ENCODE assay signal across 8 cellular contexts in the genomic region with DNA sequence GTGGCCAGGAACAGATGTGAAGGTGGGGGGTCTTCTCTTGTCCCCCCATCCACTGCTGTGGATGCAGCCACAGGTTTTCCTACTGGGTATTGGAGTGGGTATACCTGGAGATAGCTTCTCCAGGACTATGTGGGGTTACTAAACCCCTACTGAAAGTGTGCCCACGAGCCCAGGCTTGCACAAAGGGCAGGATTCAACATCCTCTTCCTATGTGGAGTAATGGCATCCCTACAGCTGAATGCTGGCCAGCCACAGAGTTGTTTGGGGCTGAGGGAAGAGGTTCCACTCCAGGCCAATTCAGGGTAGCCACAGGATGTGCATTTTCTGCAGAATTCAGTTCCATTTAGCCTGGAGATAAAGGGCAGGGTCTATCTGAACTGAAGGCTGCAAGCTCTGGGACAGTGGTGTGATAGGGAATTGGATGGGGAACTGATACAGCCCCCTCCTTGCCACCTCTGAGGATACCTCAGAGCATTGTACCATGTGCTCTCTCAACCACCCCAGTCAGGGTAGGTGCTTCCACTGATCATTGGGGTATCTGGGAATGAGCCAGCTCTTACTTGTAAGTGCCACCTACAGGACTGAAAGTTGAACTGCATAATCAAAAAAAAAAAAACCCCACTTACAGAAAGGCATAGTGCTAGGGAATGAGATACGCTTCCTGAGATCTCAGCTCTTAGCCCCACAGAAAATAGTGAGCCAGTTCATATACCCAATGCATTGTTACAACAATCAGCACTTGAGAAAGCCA.
DNase-seq lines count a peak whose midpoint lies in the region; ATAC-seq and TF ChIP-seq lines count a peak whose summit lies in the region.

No MANE protein-coding gene starts in this region.

- H3K27me3 ChIP-seq in ACC112 (ENCODE audit: insufficient read depth, low read length) = no peaks in the 10 kb centered on the region

- H3K27ac ChIP-seq in ACC112 (ENCODE audit: low read depth, low read length) = peak overlapping the region; percentile 88

- ATAC-seq in GM18861 (IDR thresholded peaks at IDR 0.05; ENCODE audit: unreplicated experiment) (peak; percentile 38), esophagus mucosa (peak; percentile 28)

- H3K79me2 ChIP-seq in ACC112 (ENCODE audit: control insufficient read depth, insufficient read depth, low read length, unreplicated experiment) = peaks cover 59% of the 10 kb centered on the region

- TF ChIP-seq POLR2A in NB4 (IDR thresholded peaks at IDR 0.05; ENCODE audit: extremely low read depth, insufficient read length) = no peak

- H2AFZ ChIP-seq in ACC112 (ENCODE audit: low read length, unreplicated experiment) = no peak overlapping the region

- no peaks in the 10 kb centered on the region for H3K9me3 Mint-ChIP-seq in activated naive CD4-positive, alpha-beta T cell treated with anti-CD3 and anti-CD28 coated beads, Interleukin-2, amount 10 ng/mL, durations not matched to agents 7 days and 5 days
- no peaks in the 10 kb centered on the region for H3K9me3 Mint-ChIP-seq in T-helper 2 cell treated with Interferon-gamma antibody and Interleukin-4, amounts not matched to agents 5 μg/mL and 100 μg/mL, for 36 hours

- peak; percentile 56 for DNase-seq in NB4 (ENCODE audit: low read depth)
- no peak for DNase-seq in NCI-H1105 (lab: John Stamatoyannopoulos, UW)
- DNase-seq in activated naive CD4-positive, alpha-beta T cell treated with anti-CD3 and anti-CD28 coated beads, Interleukin-2, amount 10 ng/mL, durations not matched to agents 7 days and 5 days = no peak
- no peak for DNase-seq in hepatic stellate cell (ENCODE audit: low spot score)
- DNase-seq in T-helper 2 cell treated with Interferon-gamma antibody and Interleukin-4, amounts not matched to agents 5 μg/mL and 100 μg/mL, for 36 hours (ENCODE audit: low spot score) = no peak

- H3K27me3 Mint-ChIP-seq in activated naive CD4-positive, alpha-beta T cell treated with anti-CD3 and anti-CD28 coated beads, Interleukin-2, amount 10 ng/mL, durations not matched to agents 7 days and 5 days = no peaks in the 10 kb centered on the region
- peaks cover 11% of the 10 kb centered on the region for H3K27me3 Mint-ChIP-seq in T-helper 2 cell treated with Interferon-gamma antibody and Interleukin-4, amounts not matched to agents 5 μg/mL and 100 μg/mL, for 36 hours (ENCODE audit: low read depth)

- CTCF ChIA-PET in activated naive CD4-positive, alpha-beta T cell treated with anti-CD3 and anti-CD28 coated beads, Interleukin-2, amount 10 ng/mL, durations not matched to agents 7 days and 5 days (lab: Charles Lee) = interaction anchor here (0.6 to 1.0 kb wide), 4 partner anchors 243 to 1810 kb away, joined by 3 to 4 read pairs (median 3); no protein-coding TSS in a partner anchor

- peaks cover 49% of the 10 kb centered on the region for H3K4me1 ChIP-seq in ACC112 (ENCODE audit: control insufficient read depth, insufficient read depth, low read length, unreplicated experiment)

- peaks cover 5% of the 10 kb centered on the region; the same call in 1 of the 2 replicates for H3K36me3 ChIP-seq in ACC112 (ENCODE audit: insufficient read depth, low read length)

- no peak overlapping the region for H3K4me3 Mint-ChIP-seq in activated naive CD4-positive, alpha-beta T cell treated with anti-CD3 and anti-CD28 coated beads, Interleukin-2, amount 10 ng/mL, durations not matched to agents 7 days and 5 days
- no peak overlapping the region for H3K4me3 Mint-ChIP-seq in T-helper 2 cell treated with Interferon-gamma antibody and Interleukin-4, amounts not matched to agents 5 μg/mL and 100 μg/mL, for 36 hours

- H3K36me3 Mint-ChIP-seq in activated naive CD4-positive, alpha-beta T cell treated with anti-CD3 and anti-CD28 coated beads, Interleukin-2, amount 10 ng/mL, durations not matched to agents 7 days and 5 days = no peaks in the 10 kb centered on the region
- no peaks in the 10 kb centered on the region for H3K36me3 Mint-ChIP-seq in T-helper 2 cell treated with Interferon-gamma antibody and Interleukin-4, amounts not matched to agents 5 μg/mL and 100 μg/mL, for 36 hours (ENCODE audit: low read depth)

- peak; percentile 60 for TF ChIP-seq CTCF in NB4 (IDR thresholded peaks at IDR 0.05; ENCODE audit: low read depth, low read length)

- H3K27ac Mint-ChIP-seq in activated naive CD4-positive, alpha-beta T cell treated with anti-CD3 and anti-CD28 coated beads, Interleukin-2, amount 10 ng/mL, durations not matched to agents 7 days and 5 days = no peak overlapping the region
- no peak overlapping the region for H3K27ac Mint-ChIP-seq in T-helper 2 cell treated with Interferon-gamma antibody and Interleukin-4, amounts not matched to agents 5 μg/mL and 100 μg/mL, for 36 hours

- H3K4me3 ChIP-seq in ACC112 (ENCODE audit: low read depth, low read length) = no peak overlapping the region
- H3K4me3 ChIP-seq in NB4 (ENCODE audit: low read depth, low read length) = no peak overlapping the region

- no peaks in the 10 kb centered on the region for H3K4me1 Mint-ChIP-seq in activated naive CD4-positive, alpha-beta T cell treated with anti-CD3 and anti-CD28 coated beads, Interleukin-2, amount 10 ng/mL, durations not matched to agents 7 days and 5 days
- H3K4me1 Mint-ChIP-seq in T-helper 2 cell treated with Interferon-gamma antibody and Interleukin-4, amounts not matched to agents 5 μg/mL and 100 μg/mL, for 36 hours (ENCODE audit: low read depth) = peaks cover 3% of the 10 kb centered on the region
